ENCODE assay signal across 13 cellular contexts in the genomic region with DNA sequence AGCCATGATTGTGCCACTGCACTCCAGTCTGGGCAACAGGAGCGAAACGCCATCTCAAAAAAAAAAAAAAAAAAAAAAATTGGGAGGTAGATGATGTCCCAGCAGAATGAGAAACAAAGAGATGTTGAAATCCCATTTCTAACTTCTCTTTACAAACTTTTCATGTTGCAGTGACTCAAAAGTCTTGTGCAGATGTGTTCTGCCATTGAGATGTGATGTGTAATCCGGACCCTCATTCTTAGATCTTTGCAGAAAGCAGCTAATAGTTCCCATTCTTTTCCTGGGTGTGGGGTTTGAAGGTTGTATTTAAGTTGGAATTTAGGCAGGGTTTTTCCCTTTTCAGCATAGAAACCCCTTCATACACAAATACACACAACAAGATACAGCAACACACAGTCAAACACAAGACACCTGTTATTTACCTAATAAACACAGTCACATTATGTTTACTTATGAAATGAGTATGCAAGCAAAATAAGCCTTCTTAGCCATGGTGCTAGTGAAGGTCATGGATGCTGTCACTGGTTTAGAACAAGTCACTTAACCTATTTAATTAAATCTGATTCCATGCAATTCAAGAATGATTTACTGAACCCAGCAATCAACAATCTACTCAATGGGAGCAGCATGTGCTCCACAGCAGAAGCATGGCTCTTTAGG. TPM values are rescaled to one million over a fixed set of nuclear protein-coding genes. Genes with fewer than 3 reads are reported as not detected.
DNase-seq lines count a peak whose midpoint lies in the region; ATAC-seq lines count a peak whose summit lies in the region.
"Had no signal": no experiment of that assay in that cellular context is flagged by ENCODE, and none has a peak within 500 bp of the region (broad histone marks: within the 10 kb centered on the region; RNA-seq: fewer than 3 reads in every experiment).

No MANE protein-coding gene starts in this region.

- H3K4me1 ChIP-seq in Karpas-422 (ENCODE audit: low read length), result peaks cover 100% of the 10 kb centered on the region

- H3K9me3 Mint-ChIP-seq in activated CD4-positive, alpha-beta T cell treated with anti-CD3 and anti-CD28 coated beads for 36 hours (ENCODE audit: low read depth), result no peaks in the 10 kb centered on the region
- no peaks in the 10 kb centered on the region for H3K9me3 Mint-ChIP-seq in activated naive CD8-positive, alpha-beta T cell treated with anti-CD3 and anti-CD28 coated beads, Interleukin-2, amount 50 U/mL, for 24 hours
- H3K9me3 Mint-ChIP-seq in stimulated activated memory B cell treated with anti-CD40 and anti-IgM and Interleukin-4, amounts not matched to agents 10 μg/mL and 1 μg/mL and 100 μg/mL, for 72 hours, result no peaks in the 10 kb centered on the region

- H3K36me3 Mint-ChIP-seq in activated CD4-positive, alpha-beta T cell treated with anti-CD3 and anti-CD28 coated beads for 36 hours (ENCODE audit: low read depth), result peaks cover 86% of the 10 kb centered on the region
- H3K36me3 Mint-ChIP-seq in activated naive CD8-positive, alpha-beta T cell treated with anti-CD3 and anti-CD28 coated beads, Interleukin-2, amount 50 U/mL, for 24 hours (ENCODE audit: low read depth), result peaks cover 83% of the 10 kb centered on the region
- peaks cover 45% of the 10 kb centered on the region for H3K36me3 Mint-ChIP-seq in stimulated activated memory B cell treated with anti-CD40 and anti-IgM and Interleukin-4, amounts not matched to agents 10 μg/mL and 1 μg/mL and 100 μg/mL, for 72 hours

- peaks cover 93% of the 10 kb centered on the region for H3K4me1 Mint-ChIP-seq in activated CD4-positive, alpha-beta T cell treated with anti-CD3 and anti-CD28 coated beads for 36 hours
- H3K4me1 Mint-ChIP-seq in activated naive CD8-positive, alpha-beta T cell treated with anti-CD3 and anti-CD28 coated beads, Interleukin-2, amount 50 U/mL, for 24 hours, result peaks cover 95% of the 10 kb centered on the region
- peaks cover 94% of the 10 kb centered on the region for H3K4me1 Mint-ChIP-seq in stimulated activated memory B cell treated with anti-CD40 and anti-IgM and Interleukin-4, amounts not matched to agents 10 μg/mL and 1 μg/mL and 100 μg/mL, for 72 hours

- H3K27ac ChIP-seq in Karpas-422 (ENCODE audit: low read length), result peak overlapping the region; percentile 66

- H3K27me3 Mint-ChIP-seq in activated CD4-positive, alpha-beta T cell treated with anti-CD3 and anti-CD28 coated beads for 36 hours, result no peaks in the 10 kb centered on the region
- no peaks in the 10 kb centered on the region for H3K27me3 Mint-ChIP-seq in activated naive CD8-positive, alpha-beta T cell treated with anti-CD3 and anti-CD28 coated beads, Interleukin-2, amount 50 U/mL, for 24 hours
- no peaks in the 10 kb centered on the region for H3K27me3 Mint-ChIP-seq in stimulated activated memory B cell treated with anti-CD40 and anti-IgM and Interleukin-4, amounts not matched to agents 10 μg/mL and 1 μg/mL and 100 μg/mL, for 72 hours
- H3K27me3 Mint-ChIP-seq: activated CD8-positive, alpha-beta memory T cell treated with anti-CD3 and anti-CD28 coated beads, Interleukin-2, amount 10 ng/mL, durations not matched to agents 7 days and 5 days had no signal

- no peak overlapping the region for H2AFZ ChIP-seq in Karpas-422 (ENCODE audit: low read length)

- H3K9me2 ChIP-seq in Karpas-422 (replicated peaks; ENCODE audit: insufficient read depth, low read length), result no peaks in the 10 kb centered on the region

- no peak overlapping the region for H3K9ac ChIP-seq in Karpas-422 (ENCODE audit: low read length)

- peak overlapping the region; percentile 72 for H3K27ac Mint-ChIP-seq in activated CD4-positive, alpha-beta T cell treated with anti-CD3 and anti-CD28 coated beads for 36 hours
- H3K27ac Mint-ChIP-seq in activated naive CD8-positive, alpha-beta T cell treated with anti-CD3 and anti-CD28 coated beads, Interleukin-2, amount 50 U/mL, for 24 hours, result peak overlapping the region; percentile 71
- H3K27ac Mint-ChIP-seq in stimulated activated memory B cell treated with anti-CD40 and anti-IgM and Interleukin-4, amounts not matched to agents 10 μg/mL and 1 μg/mL and 100 μg/mL, for 72 hours, result peak overlapping the region; percentile 82

- CTCF ChIA-PET in activated CD4-positive, alpha-beta T cell treated with anti-CD3 and anti-CD28 coated beads for 36 hours (lab: Charles Lee), result no interaction called here

- intact Hi-C loops in activated CD4-positive, alpha-beta T cell treated with anti-CD3 and anti-CD28 coated beads for 36 hours (cut with DNase I, micrococcal nuclease), result no loop called here

- ATAC-seq in activated CD4-positive, alpha-beta T cell treated with anti-CD3 and anti-CD28 coated beads for 36 hours, result no peak
- no peak for ATAC-seq in activated naive CD8-positive, alpha-beta T cell treated with anti-CD3 and anti-CD28 coated beads, Interleukin-2, amount 50 U/mL, for 24 hours
- no peak for ATAC-seq in stimulated activated memory B cell treated with anti-CD40 and anti-IgM and Interleukin-4, amounts not matched to agents 10 μg/mL and 1 μg/mL and 100 μg/mL, for 72 hours
- ATAC-seq: activated CD8-positive, alpha-beta memory T cell treated with anti-CD3 and anti-CD28 coated beads, Interleukin-2, amount 10 ng/mL, durations not matched to agents 7 days and 5 days had no signal

- peaks cover 89% of the 10 kb centered on the region for H4K20me1 ChIP-seq in Karpas-422 (ENCODE audit: insufficient read depth, low read depth, low read length)

- no peak for DNase-seq in activated CD4-positive, alpha-beta T cell treated with anti-CD3 and anti-CD28 coated beads for 36 hours
- no peak for DNase-seq in activated CD4-positive, alpha-beta T cell treated with anti-CD3 and anti-CD28 coated beads for 1 hour
- no peak for DNase-seq in Karpas-422
- DNase-seq in activated naive CD8-positive, alpha-beta T cell treated with anti-CD3 and anti-CD28 coated beads, Interleukin-2, amount 50 U/mL, for 24 hours, result no peak
- no peak for DNase-seq in activated gamma-delta T cell treated with Interleukin-2 at 50 U/mL for 16 hours
- DNase-seq in occipital lobe (lab: John Stamatoyannopoulos, UW), result no peak
- DNase-seq in putamen (ENCODE audit: low spot score), result no peak
- DNase-seq: activated CD8-positive, alpha-beta memory T cell treated with anti-CD3 and anti-CD28 coated beads, Interleukin-2, amount 10 ng/mL, durations not matched to agents 7 days and 5 days; NCI-H524 treated with DMSO at 0.1 percent for 48 hours had no signal

- peaks cover 33% of the 10 kb centered on the region; the same call in 1 of the 2 replicates for H3K36me3 ChIP-seq in Karpas-422 (ENCODE audit: insufficient read depth, low read length)
- H3K36me3 ChIP-seq: ovary had no signal

- no peak overlapping the region for H3K4me3 ChIP-seq in Karpas-422 (ENCODE audit: low read length)
- H3K4me3 ChIP-seq: coronary artery, ovary had no signal

- H3K27me3 ChIP-seq in Karpas-422 (ENCODE audit: low read length), result no peaks in the 10 kb centered on the region
- H3K27me3 ChIP-seq: ovary had no signal

- POLR2A ChIA-PET in activated CD4-positive, alpha-beta T cell treated with anti-CD3 and anti-CD28 coated beads for 36 hours (lab: Charles Lee), result no interaction called here

- peaks cover 99% of the 10 kb centered on the region for H3K79me2 ChIP-seq in Karpas-422 (ENCODE audit: low read length)

- H3K4me2 ChIP-seq in Karpas-422 (ENCODE audit: low read depth, low read length, poor library complexity, severe bottlenecking), result peak overlapping the region; percentile 23

- no peak overlapping the region for H3K4me3 Mint-ChIP-seq in activated CD4-positive, alpha-beta T cell treated with anti-CD3 and anti-CD28 coated beads for 36 hours
- no peak overlapping the region for H3K4me3 Mint-ChIP-seq in activated naive CD8-positive, alpha-beta T cell treated with anti-CD3 and anti-CD28 coated beads, Interleukin-2, amount 50 U/mL, for 24 hours
- H3K4me3 Mint-ChIP-seq in stimulated activated memory B cell treated with anti-CD40 and anti-IgM and Interleukin-4, amounts not matched to agents 10 μg/mL and 1 μg/mL and 100 μg/mL, for 72 hours, result no peak overlapping the region
- H3K4me3 Mint-ChIP-seq: activated CD8-positive, alpha-beta memory T cell treated with anti-CD3 and anti-CD28 coated beads, Interleukin-2, amount 10 ng/mL, durations not matched to agents 7 days and 5 days had no signal

- no peaks in the 10 kb centered on the region for H3K9me3 ChIP-seq in Karpas-422 (ENCODE audit: low read length)
- H3K9me3 ChIP-seq: ovary had no signal

RNA-seq across cellular contexts. Expression of a gene that starts 14.9 kb away (rescaled TPM):
- 100 to 1,000 TPM in 1 of 2 experiments, 10 to 100 TPM in 1; 85.7 to 154 TPM for total RNA-seq in activated CD4-positive, alpha-beta T cell treated with anti-CD3 and anti-CD28 coated beads for 36 hours
- total RNA-seq in Karpas-422 (2014; rRNA removed; shearing (Covaris generic); ENCODE audit: low replicate concordance), result 160 and 323 TPM in 2 replicates
- 29.3 TPM for total RNA-seq in occipital lobe

RNA-seq across cellular contexts. Expression of a gene that starts 44.3 kb away (rescaled TPM):
- total RNA-seq in activated CD4-positive, alpha-beta T cell treated with anti-CD3 and anti-CD28 coated beads for 36 hours, result under 1 TPM in 1 of 2 experiments, not detected in 1; 0.58 TPM
- 0.22 TPM in 1 of 2 replicates, not detected in the other for total RNA-seq in Karpas-422 (2014; rRNA removed; shearing (Covaris generic); ENCODE audit: low replicate concordance)
- not detected for total RNA-seq in occipital lobe
- total RNA-seq: activated CD8-positive, alpha-beta memory T cell treated with anti-CD3 and anti-CD28 coated beads, Interleukin-2, amount 10 ng/mL, durations not matched to agents 7 days and 5 days; MCF 10A had no signal
